1 cellular context compared by ENCODE assay signal in the genomic region with DNA sequence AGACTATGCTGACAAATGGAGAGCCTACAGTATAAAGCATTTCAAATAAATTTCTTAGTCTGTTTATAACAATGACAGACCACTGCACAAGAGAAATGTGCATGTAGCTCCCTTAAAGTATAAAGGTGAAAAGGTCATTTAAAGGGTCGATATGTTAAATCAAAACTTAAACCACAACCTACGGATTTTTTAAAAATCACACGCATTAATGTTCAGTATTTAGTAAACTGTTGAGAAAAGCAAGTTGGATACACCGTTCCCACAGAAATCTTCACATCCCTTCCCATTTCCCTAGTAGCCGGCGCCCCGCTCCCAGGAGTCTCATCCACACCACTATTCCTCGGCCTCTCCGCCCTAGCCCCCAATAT.
TF ChIP-seq lines count a peak whose summit lies in the region.

No MANE protein-coding gene starts in this region.

TF ChIP-seq in H1, 55 proteins besides CTCF, POLR2A, EP300 and RAD21:
- TF ChIP-seq GABPA (IDR thresholded peaks at IDR 0.05; ENCODE audit: borderline replicate concordance, insufficient read depth, low read length) = no peak
- no peak for TF ChIP-seq TBP (IDR thresholded peaks at IDR 0.05; ENCODE audit: low read depth, low read length)
- no peak for TF ChIP-seq GTF2F1 (IDR thresholded peaks at IDR 0.05; ENCODE audit: borderline replicate concordance, low read depth, low read length)
- no peak for TF ChIP-seq TCF12 (IDR thresholded peaks at IDR 0.05; ENCODE audit: low read depth, low read length)
